ENCODE assay signal across 3 cellular contexts in the genomic region with DNA sequence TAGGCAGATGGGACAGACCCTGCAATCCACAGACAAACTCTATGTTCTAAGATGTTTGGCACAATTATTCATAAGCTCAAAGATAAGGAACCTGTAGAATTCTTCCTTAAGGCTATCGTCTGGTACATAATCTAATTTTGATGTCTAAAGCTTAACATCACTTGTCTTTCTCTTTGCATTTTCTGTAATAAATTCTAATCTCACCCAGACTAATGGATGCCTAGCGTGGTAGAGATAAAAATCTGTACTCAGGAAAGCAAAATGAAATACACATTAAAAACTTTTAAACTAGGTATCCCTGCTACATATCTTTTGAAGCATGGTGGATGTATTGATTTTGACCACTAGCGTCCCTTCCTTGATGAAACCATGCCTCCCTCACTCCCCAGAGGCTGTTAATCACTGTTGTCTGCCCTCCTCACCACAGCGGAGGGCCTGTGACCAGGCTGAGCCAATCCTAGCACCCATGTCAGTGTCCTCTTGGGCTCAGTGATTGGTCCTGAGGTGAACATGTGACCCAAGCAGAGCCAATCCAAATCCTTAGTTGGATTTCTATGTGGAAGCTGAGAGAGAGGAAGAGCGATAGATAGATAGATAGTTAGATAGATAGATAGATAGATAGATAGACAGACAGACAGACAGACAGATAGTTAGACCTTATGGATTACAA.
TF ChIP-seq lines count a peak whose summit lies in the region.

No MANE protein-coding gene starts in this region.

TF ChIP-seq in A549, 52 proteins besides CTCF, POLR2A, EP300 and RAD21:
- TF ChIP-seq, protein P1, sequence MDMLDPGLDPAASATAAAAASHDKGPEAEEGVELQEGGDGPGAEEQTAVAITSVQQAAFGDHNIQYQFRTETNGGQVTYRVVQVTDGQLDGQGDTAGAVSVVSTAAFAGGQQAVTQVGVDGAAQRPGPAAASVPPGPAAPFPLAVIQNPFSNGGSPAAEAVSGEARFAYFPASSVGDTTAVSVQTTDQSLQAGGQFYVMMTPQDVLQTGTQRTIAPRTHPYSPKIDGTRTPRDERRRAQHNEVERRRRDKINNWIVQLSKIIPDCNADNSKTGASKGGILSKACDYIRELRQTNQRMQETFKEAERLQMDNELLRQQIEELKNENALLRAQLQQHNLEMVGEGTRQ (IDR thresholded peaks at IDR 0.05) = 0 out of 2 replicates have a peak, but pooled peaks have one; percentile 19
- TF ChIP-seq, protein P2, sequence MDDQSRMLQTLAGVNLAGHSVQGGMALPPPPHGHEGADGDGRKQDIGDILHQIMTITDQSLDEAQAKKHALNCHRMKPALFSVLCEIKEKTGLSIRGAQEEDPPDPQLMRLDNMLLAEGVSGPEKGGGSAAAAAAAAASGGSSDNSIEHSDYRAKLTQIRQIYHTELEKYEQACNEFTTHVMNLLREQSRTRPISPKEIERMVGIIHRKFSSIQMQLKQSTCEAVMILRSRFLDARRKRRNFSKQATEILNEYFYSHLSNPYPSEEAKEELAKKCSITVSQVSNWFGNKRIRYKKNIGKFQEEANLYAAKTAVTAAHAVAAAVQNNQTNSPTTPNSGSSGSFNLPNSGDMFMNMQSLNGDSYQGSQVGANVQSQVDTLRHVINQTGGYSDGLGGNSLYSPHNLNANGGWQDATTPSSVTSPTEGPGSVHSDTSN (IDR thresholded peaks at IDR 0.05) = no peak

TF ChIP-seq in GM23338, 12 proteins besides CTCF, POLR2A, EP300 and RAD21 (continued from another document and continues in another):
- TF ChIP-seq, protein P3, sequence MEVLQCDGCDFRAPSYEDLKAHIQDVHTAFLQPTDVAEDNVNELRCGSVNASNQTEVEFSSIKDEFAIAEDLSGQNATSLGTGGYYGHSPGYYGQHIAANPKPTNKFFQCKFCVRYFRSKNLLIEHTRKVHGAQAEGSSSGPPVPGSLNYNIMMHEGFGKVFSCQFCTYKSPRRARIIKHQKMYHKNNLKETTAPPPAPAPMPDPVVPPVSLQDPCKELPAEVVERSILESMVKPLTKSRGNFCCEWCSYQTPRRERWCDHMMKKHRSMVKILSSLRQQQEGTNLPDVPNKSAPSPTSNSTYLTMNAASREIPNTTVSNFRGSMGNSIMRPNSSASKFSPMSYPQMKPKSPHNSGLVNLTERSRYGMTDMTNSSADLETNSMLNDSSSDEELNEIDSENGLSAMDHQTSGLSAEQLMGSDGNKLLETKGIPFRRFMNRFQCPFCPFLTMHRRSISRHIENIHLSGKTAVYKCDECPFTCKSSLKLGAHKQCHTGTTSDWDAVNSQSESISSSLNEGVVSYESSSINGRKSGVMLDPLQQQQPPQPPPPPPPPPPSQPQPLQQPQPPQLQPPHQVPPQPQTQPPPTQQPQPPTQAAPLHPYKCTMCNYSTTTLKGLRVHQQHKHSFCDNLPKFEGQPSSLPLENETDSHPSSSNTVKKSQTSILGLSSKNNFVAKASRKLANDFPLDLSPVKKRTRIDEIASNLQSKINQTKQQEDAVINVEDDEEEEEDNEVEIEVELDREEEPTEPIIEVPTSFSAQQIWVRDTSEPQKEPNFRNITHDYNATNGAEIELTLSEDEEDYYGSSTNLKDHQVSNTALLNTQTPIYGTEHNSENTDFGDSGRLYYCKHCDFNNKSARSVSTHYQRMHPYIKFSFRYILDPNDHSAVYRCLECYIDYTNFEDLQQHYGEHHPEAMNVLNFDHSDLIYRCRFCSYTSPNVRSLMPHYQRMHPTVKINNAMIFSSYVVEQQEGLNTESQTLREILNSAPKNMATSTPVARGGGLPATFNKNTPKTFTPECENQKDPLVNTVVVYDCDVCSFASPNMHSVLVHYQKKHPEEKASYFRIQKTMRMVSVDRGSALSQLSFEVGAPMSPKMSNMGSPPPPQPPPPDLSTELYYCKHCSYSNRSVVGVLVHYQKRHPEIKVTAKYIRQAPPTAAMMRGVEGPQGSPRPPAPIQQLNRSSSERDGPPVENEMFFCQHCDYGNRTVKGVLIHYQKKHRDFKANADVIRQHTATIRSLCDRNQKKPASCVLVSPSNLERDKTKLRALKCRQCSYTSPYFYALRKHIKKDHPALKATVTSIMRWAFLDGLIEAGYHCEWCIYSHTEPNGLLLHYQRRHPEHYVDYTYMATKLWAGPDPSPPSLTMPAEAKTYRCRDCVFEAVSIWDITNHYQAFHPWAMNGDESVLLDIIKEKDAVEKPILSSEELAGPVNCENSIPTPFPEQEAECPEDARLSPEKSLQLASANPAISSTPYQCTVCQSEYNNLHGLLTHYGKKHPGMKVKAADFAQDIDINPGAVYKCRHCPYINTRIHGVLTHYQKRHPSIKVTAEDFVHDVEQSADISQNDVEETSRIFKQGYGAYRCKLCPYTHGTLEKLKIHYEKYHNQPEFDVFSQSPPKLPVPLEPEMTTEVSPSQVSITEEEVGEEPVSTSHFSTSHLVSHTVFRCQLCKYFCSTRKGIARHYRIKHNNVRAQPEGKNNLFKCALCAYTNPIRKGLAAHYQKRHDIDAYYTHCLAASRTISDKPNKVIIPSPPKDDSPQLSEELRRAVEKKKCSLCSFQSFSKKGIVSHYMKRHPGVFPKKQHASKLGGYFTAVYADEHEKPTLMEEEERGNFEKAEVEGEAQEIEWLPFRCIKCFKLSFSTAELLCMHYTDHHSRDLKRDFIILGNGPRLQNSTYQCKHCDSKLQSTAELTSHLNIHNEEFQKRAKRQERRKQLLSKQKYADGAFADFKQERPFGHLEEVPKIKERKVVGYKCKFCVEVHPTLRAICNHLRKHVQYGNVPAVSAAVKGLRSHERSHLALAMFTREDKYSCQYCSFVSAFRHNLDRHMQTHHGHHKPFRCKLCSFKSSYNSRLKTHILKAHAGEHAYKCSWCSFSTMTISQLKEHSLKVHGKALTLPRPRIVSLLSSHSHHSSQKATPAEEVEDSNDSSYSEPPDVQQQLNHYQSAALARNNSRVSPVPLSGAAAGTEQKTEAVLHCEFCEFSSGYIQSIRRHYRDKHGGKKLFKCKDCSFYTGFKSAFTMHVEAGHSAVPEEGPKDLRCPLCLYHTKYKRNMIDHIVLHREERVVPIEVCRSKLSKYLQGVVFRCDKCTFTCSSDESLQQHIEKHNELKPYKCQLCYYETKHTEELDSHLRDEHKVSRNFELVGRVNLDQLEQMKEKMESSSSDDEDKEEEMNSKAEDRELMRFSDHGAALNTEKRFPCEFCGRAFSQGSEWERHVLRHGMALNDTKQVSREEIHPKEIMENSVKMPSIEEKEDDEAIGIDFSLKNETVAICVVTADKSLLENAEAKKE (CRISPR knock-in tag; IDR thresholded peaks at IDR 0.05) = no peak
- no peak for TF ChIP-seq POLR2AphosphoS5 (IDR thresholded peaks at IDR 0.05; ENCODE audit: low read depth)
- TF ChIP-seq NANOG (IDR thresholded peaks at IDR 0.05; ENCODE audit: borderline replicate concordance) = no peak
- no peak for TF ChIP-seq STAT1 (IDR thresholded peaks at IDR 0.05; ENCODE audit: unreplicated experiment)
- no peak for TF ChIP-seq ZNF114 (CRISPR knock-in tag; IDR thresholded peaks at IDR 0.05)
- no peak for TF ChIP-seq JUNB (IDR thresholded peaks at IDR 0.05; ENCODE audit: unreplicated experiment)
- no peak for TF ChIP-seq EZH2 (IDR thresholded peaks at IDR 0.05; ENCODE audit: low read depth, unreplicated experiment)
- no peak for TF ChIP-seq EZH2phosphoT487 (IDR thresholded peaks at IDR 0.05; ENCODE audit: unreplicated experiment)
- TF ChIP-seq CREB1 (CRISPR knock-in tag; IDR thresholded peaks at IDR 0.05; ENCODE audit: low read depth) = no peak

TF ChIP-seq in SK-N-SH, 30 proteins besides CTCF, POLR2A, EP300 and RAD21 (continued from another document):
- TF ChIP-seq, protein P1 (IDR thresholded peaks at IDR 0.05; ENCODE audit: borderline replicate concordance, low read depth, low read length) = peak; percentile 19; the same call in 1 of the 2 replicates
- TF ChIP-seq SIN3A (IDR thresholded peaks at IDR 0.05; ENCODE audit: borderline replicate concordance, low read depth, low read length) (no peak), CHD2 (IDR thresholded peaks at IDR 0.05; ENCODE audit: low read length, partially characterized antibody) (no peak), GATA2 (CRISPR knock-in tag; IDR thresholded peaks at IDR 0.05) (peak; percentile 84), RCOR1 (IDR thresholded peaks at IDR 0.05; ENCODE audit: low read length) (peak; percentile 62; the same call in 1 of the 2 replicates), FOXJ3 (CRISPR knock-in tag; IDR thresholded peaks at IDR 0.05) (peak; percentile 72), TAF1 (IDR thresholded peaks at IDR 0.05; ENCODE audit: borderline replicate concordance, low read depth, low read length) (no peak), RXRA (IDR thresholded peaks at IDR 0.05; ENCODE audit: borderline replicate concordance, low read depth) (no peak), NFIC (IDR thresholded peaks at IDR 0.05; ENCODE audit: borderline replicate concordance) (no peak), MEF2A (IDR thresholded peaks at IDR 0.05; ENCODE audit: borderline replicate concordance, low read depth) (no peak)
- TF ChIP-seq, protein P4, sequence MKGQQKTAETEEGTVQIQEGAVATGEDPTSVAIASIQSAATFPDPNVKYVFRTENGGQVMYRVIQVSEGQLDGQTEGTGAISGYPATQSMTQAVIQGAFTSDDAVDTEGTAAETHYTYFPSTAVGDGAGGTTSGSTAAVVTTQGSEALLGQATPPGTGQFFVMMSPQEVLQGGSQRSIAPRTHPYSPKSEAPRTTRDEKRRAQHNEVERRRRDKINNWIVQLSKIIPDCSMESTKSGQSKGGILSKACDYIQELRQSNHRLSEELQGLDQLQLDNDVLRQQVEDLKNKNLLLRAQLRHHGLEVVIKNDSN (IDR thresholded peaks at IDR 0.05; ENCODE audit: borderline replicate concordance, low read depth) = peak; percentile 37; the same call in 1 of the 2 replicates
- TF ChIP-seq, protein P2 (IDR thresholded peaks at IDR 0.05) = no peak
